ENCODE assay signal across 1 cellular context in genomic region chr5:124870070-124870469, GRCh38.
TF ChIP-seq lines count a peak whose summit lies in the region.

No MANE protein-coding gene starts in this region.

TF ChIP-seq in SK-N-SH treated with all-trans-retinoic acid at 6 μM for 48 hours, 23 proteins besides CTCF, POLR2A, EP300 and RAD21 (continued from another document):
- no peak for TF ChIP-seq TOX (CRISPR knock-in tag; IDR thresholded peaks at IDR 0.05; ENCODE audit: borderline replicate concordance)
- TF ChIP-seq ZC3H10 (CRISPR knock-in tag; IDR thresholded peaks at IDR 0.05) = no peak
- TF ChIP-seq GLIS3 (CRISPR knock-in tag; IDR thresholded peaks at IDR 0.05) = no peak
- no peak for TF ChIP-seq TCF4 (CRISPR knock-in tag; IDR thresholded peaks at IDR 0.05; ENCODE audit: borderline replicate concordance)
- no peak for TF ChIP-seq ZNF8 (CRISPR knock-in tag; IDR thresholded peaks at IDR 0.05)
- no peak for TF ChIP-seq OSR1 (CRISPR knock-in tag; IDR thresholded peaks at IDR 0.05)
- TF ChIP-seq CSDC2 (CRISPR knock-in tag; IDR thresholded peaks at IDR 0.05) = no peak
- no peak for TF ChIP-seq CSRNP3 (CRISPR knock-in tag; IDR thresholded peaks at IDR 0.05)
- no peak for TF ChIP-seq ARNTL (CRISPR knock-in tag; IDR thresholded peaks at IDR 0.05; ENCODE audit: borderline replicate concordance, low read depth)
- no peak for TF ChIP-seq BACH2 (CRISPR knock-in tag; IDR thresholded peaks at IDR 0.05; ENCODE audit: borderline replicate concordance)
- no peak for TF ChIP-seq ISL1 (CRISPR knock-in tag; IDR thresholded peaks at IDR 0.05)
TF ChIP-seq in SK-N-SH treated with all-trans-retinoic acid at 6 μM for 48 hours: peak in this region for 0.
